In genomic region chr1:86448670-86449069, GRCh38 we compare ENCODE assay signal across 25 cellular contexts. TPM values are rescaled to one million over a fixed set of nuclear protein-coding genes. Genes with fewer than 3 reads are reported as not detected.
"Had no signal": no experiment of that assay in that cellular context is flagged by ENCODE, and none has a peak within 500 bp of the region (broad histone marks: within the 10 kb centered on the region; RNA-seq: fewer than 3 reads in every experiment).

No MANE protein-coding gene starts in this region.

- H3K4me1 ChIP-seq: ascending aorta, esophagus squamous epithelium, gastrocnemius medialis, pancreas, right atrium auricular region had no signal

- DNase-seq: activated CD4-positive, alpha-beta T cell treated with anti-CD3 and anti-CD28 coated beads for 1 hour; activated CD4-positive, alpha-beta T cell treated with anti-CD3 and anti-CD28 coated beads, Interleukin-2, amount 50 U/mL, for 1 hour; activated CD8-positive, alpha-beta T cell treated with anti-CD3 and anti-CD28 coated beads for 36 hours; activated effector memory CD4-positive, alpha-beta T cell treated with Interleukin-2 at 50 U/mL for 16 hours; activated naive CD4-positive, alpha-beta T cell treated with anti-CD3 and anti-CD28 coated beads for 36 hours; activated naive CD8-positive, alpha-beta T cell treated with anti-CD3 and anti-CD28 coated beads, Interleukin-2, amount 10 ng/mL, durations not matched to agents 7 days and 5 days; activated T-cell treated with anti-CD3 and anti-CD28 coated beads, Interleukin-2, amount 50 U/mL, for 72 hours; dermis blood vessel endothelial cell; effector CD4-positive, alpha-beta T cell; esophagus squamous epithelium; gastrocnemius medialis; islet precursor cell; left cardiac atrium; midbrain; naive thymus-derived CD8-positive, alpha-beta T cell; nucleus accumbens; pancreas; stimulated activated CD4-positive, alpha-beta T cell treated with anti-CD3 and anti-CD28 coated beads, Interleukin-15, amount 100 ng/mL, for 24 hours; stimulated activated CD4-positive, alpha-beta T cell treated with anti-CD3 and anti-CD28 coated beads, Interleukin-2, amount 100 ng/mL, for 24 hours; stimulated activated naive CD4-positive, alpha-beta T cell treated with Interleukin-2 at 50 U/mL for 16 hours; trophoblast cell had no signal

- H3K36me3 ChIP-seq: ascending aorta, gastrocnemius medialis, pancreas, right atrium auricular region, thoracic aorta had no signal

- H3K79me2 ChIP-seq: hepatocyte had no signal

- H3K27me3 ChIP-seq: ascending aorta, esophagus squamous epithelium, gastrocnemius medialis, hepatocyte, pancreas, right atrium auricular region had no signal

- H3K4me2 ChIP-seq: hepatocyte had no signal

- H3K4me3 ChIP-seq: ascending aorta, esophagus squamous epithelium, gastrocnemius medialis, hepatocyte, pancreas, right atrium auricular region, thoracic aorta had no signal

- H3K27ac ChIP-seq: ascending aorta, esophagus squamous epithelium, gastrocnemius medialis, hepatocyte, pancreas, right atrium auricular region, thoracic aorta had no signal

RNA-seq across cellular contexts. Expression of gene CLCA1, which starts 20.1 kb away (rescaled TPM):
- polyA plus RNA-seq: naive thymus-derived CD8-positive, alpha-beta T cell had no signal

RNA-seq across cellular contexts. Expression of gene CLCA2, which starts 24.7 kb away (rescaled TPM):
- polyA plus RNA-seq: naive thymus-derived CD8-positive, alpha-beta T cell; pancreas had no signal
